Comparison of ENCODE assay signal across 1 cellular context in genomic region chr5:151252762-151253603, GRCh38.
TF ChIP-seq lines count a peak whose summit lies in the region.

TSS of gene GM2A (plus strand) at chr5:151253185. CDS start at chr5:151253217, 32 bp downstream.

TF ChIP-seq in HepG2, 621 proteins besides CTCF, POLR2A, EP300 and RAD21 (continued from another document and continues in another):
- TF ChIP-seq GZF1 (CRISPR knock-in tag; IDR thresholded peaks at IDR 0.05) (no peak), MAX (IDR thresholded peaks at IDR 0.05) (peak; percentile 85; the same call in 1 of the 2 replicates), TERF1 (CRISPR knock-in tag; IDR thresholded peaks at IDR 0.05) (no peak), ZFP37 (CRISPR knock-in tag; IDR thresholded peaks at IDR 0.05; ENCODE audit: borderline replicate concordance) (no peak), ARHGAP35 (CRISPR knock-in tag; IDR thresholded peaks at IDR 0.05; ENCODE audit: borderline replicate concordance) (no peak; the same call in 1 of the 2 replicates), NR3C1 (CRISPR knock-in tag; IDR thresholded peaks at IDR 0.05) (no peak), ZNF10 (CRISPR knock-in tag; IDR thresholded peaks at IDR 0.05; ENCODE audit: borderline replicate concordance, low read depth) (no peak), GMEB1 (CRISPR knock-in tag; IDR thresholded peaks at IDR 0.05; ENCODE audit: borderline replicate concordance) (0 out of 2 replicates have a peak, but pooled peaks have one; percentile 53), IRF2 (CRISPR knock-in tag; IDR thresholded peaks at IDR 0.05) (no peak), ZC3H13 (CRISPR knock-in tag; IDR thresholded peaks at IDR 0.05) (peak; percentile 44; the same call in 1 of the 2 replicates), ZNF7 (CRISPR knock-in tag; IDR thresholded peaks at IDR 0.05) (no peak), ZSCAN29 (CRISPR knock-in tag; conservative IDR thresholded peaks at IDR 0.05) (no peak), REPIN1 (CRISPR knock-in tag; IDR thresholded peaks at IDR 0.05; ENCODE audit: borderline replicate concordance, low read depth) (peak; percentile 56; the same call in 1 of the 2 replicates), ZNF629 (CRISPR knock-in tag; conservative IDR thresholded peaks at IDR 0.05) (no peak), ZNF274 (CRISPR knock-in tag; IDR thresholded peaks at IDR 0.05) (no peak), SOX5 (CRISPR knock-in tag; IDR thresholded peaks at IDR 0.05; ENCODE audit: borderline replicate concordance) (no peak), SP2 (CRISPR knock-in tag; IDR thresholded peaks at IDR 0.05) (peak; percentile 85), RFX1 (IDR thresholded peaks at IDR 0.05) (no peak), EED (CRISPR knock-in tag; IDR thresholded peaks at IDR 0.05) (no peak), FOXO4 (CRISPR knock-in tag; conservative IDR thresholded peaks at IDR 0.05) (no peak), JUND (CRISPR knock-in tag; IDR thresholded peaks at IDR 0.05) (no peak), EHMT2 (IDR thresholded peaks at IDR 0.05; ENCODE audit: borderline replicate concordance, low read depth, low read length) (no peak), ZNF580 (CRISPR knock-in tag; IDR thresholded peaks at IDR 0.05; ENCODE audit: borderline replicate concordance, low read depth) (no peak), CREBL2 (CRISPR knock-in tag; IDR thresholded peaks at IDR 0.05; ENCODE audit: borderline replicate concordance) (no peak), TFDP2 (CRISPR knock-in tag; IDR thresholded peaks at IDR 0.05) (no peak), ZNF234 (CRISPR knock-in tag; conservative IDR thresholded peaks at IDR 0.05) (no peak), ZNF512 (CRISPR knock-in tag; IDR thresholded peaks at IDR 0.05) (no peak), ZFP36L2 (CRISPR knock-in tag; IDR thresholded peaks at IDR 0.05) (no peak), ZNF576 (CRISPR knock-in tag; IDR thresholded peaks at IDR 0.05) (no peak), ZHX2 (IDR thresholded peaks at IDR 0.05; ENCODE audit: low read depth) (no peak), ZHX2 (CRISPR knock-in tag; IDR thresholded peaks at IDR 0.05; ENCODE audit: borderline replicate concordance) (no peak), SALL2 (CRISPR knock-in tag; IDR thresholded peaks at IDR 0.05) (no peak), ATAD3A (CRISPR knock-in tag; IDR thresholded peaks at IDR 0.05) (no peak), ZNF124 (CRISPR knock-in tag; IDR thresholded peaks at IDR 0.05) (0 out of 2 replicates have a peak, but pooled peaks have one; percentile 23), ZBTB7B (CRISPR knock-in tag; IDR thresholded peaks at IDR 0.05) (0 out of 2 replicates have a peak, but pooled peaks have one; percentile 40), CHD2 (IDR thresholded peaks at IDR 0.05; ENCODE audit: low read depth, low read length) (no peak), ZMAT3 (CRISPR knock-in tag; conservative IDR thresholded peaks at IDR 0.05) (peak; percentile 40; the same call in 1 of the 2 replicates), ZNF230 (CRISPR knock-in tag; IDR thresholded peaks at IDR 0.05) (no peak), NBN (conservative IDR thresholded peaks at IDR 0.05) (no peak), POGK (CRISPR knock-in tag; conservative IDR thresholded peaks at IDR 0.05) (0 out of 2 replicates have a peak, but pooled peaks have one; percentile 36), DNMT1 (CRISPR knock-in tag; IDR thresholded peaks at IDR 0.05) (no peak), TBX3 (IDR thresholded peaks at IDR 0.05; ENCODE audit: borderline replicate concordance) (peak; percentile 89), NONO (IDR thresholded peaks at IDR 0.05) (no peak), NONO (CRISPR knock-in tag; conservative IDR thresholded peaks at IDR 0.05) (no peak; the same call in 1 of the 2 replicates), PHF21A (CRISPR knock-in tag; IDR thresholded peaks at IDR 0.05) (no peak; the same call in 1 of the 2 replicates), NR0B2 (CRISPR knock-in tag; IDR thresholded peaks at IDR 0.05) (no peak), HMGXB4 (CRISPR knock-in tag; IDR thresholded peaks at IDR 0.05; ENCODE audit: borderline replicate concordance in 1 of 2, low read depth in 1 of 2) (no peak), TOE1 (CRISPR knock-in tag; IDR thresholded peaks at IDR 0.05) (no peak), ZNF510 (CRISPR knock-in tag; IDR thresholded peaks at IDR 0.05; ENCODE audit: low read depth) (no peak), ZNF891 (CRISPR knock-in tag; IDR thresholded peaks at IDR 0.05) (no peak; the same call in 1 of the 2 replicates)
